In genomic region chr16:85054321-85054720, GRCh38 we compare ENCODE assay signal across 7 cellular contexts. TPM values are rescaled to one million over a fixed set of nuclear protein-coding genes. Genes with fewer than 3 reads are reported as not detected.
DNase-seq lines count a peak whose midpoint lies in the region; ATAC-seq and TF ChIP-seq lines count a peak whose summit lies in the region.
"Not testable (repeated sequence)": the region's sequence is repeated elsewhere in the genome, so short reads cannot be mapped to it uniquely, and the experiment has no call there.

No MANE protein-coding gene starts in this region.

- POLR2A ChIA-PET in CD8-positive, alpha-beta T cell (lab: Charles Lee), result interaction anchor here (1.5 to 5.3 kb wide), 3 partner anchors 27 to 43 kb away, joined by 7 to 37 read pairs (median 24); partner anchors contain the start of genes KIAA0513 and ZDHHC7
- POLR2A ChIA-PET in activated CD4-positive, alpha-beta T cell treated with anti-CD3 and anti-CD28 coated beads, Interleukin-2, amount 10 ng/mL, durations not matched to agents 7 days and 5 days (lab: Charles Lee), result not testable (repeated sequence)

- intact Hi-C loops in CD8-positive, alpha-beta T cell (cut with DNase I, micrococcal nuclease); sigmoid colon (cut with DNase I); transverse colon (cut with DNase I; ENCODE audit: low total_unique reads): not testable (repeated sequence)

- CTCF ChIA-PET in CD8-positive, alpha-beta T cell (lab: Charles Lee), result interaction anchor here (1.1 to 3.5 kb wide), 3 partner anchors 27 to 32 kb away, joined by 3 to 27 read pairs (median 13); partner anchors contain the start of gene KIAA0513
- CTCF ChIA-PET in activated CD4-positive, alpha-beta T cell treated with anti-CD3 and anti-CD28 coated beads, Interleukin-2, amount 10 ng/mL, durations not matched to agents 7 days and 5 days (lab: Charles Lee), result interaction anchor here (0.6 kb wide), 3 partner anchors 15 to 313 kb away, joined by 3 read pairs; no protein-coding TSS in a partner anchor

- not testable (repeated sequence) for H3K9me3 ChIP-seq in CD8-positive, alpha-beta T cell (ENCODE audit: low read length); cardiac muscle cell (ENCODE audit: low read depth); mucosa of rectum (ENCODE audit: control insufficient read depth in 2 of 2, low read length in 2 of 2); sigmoid colon; transverse colon

- peaks cover 66% of the 10 kb centered on the region for H3K4me1 Mint-ChIP-seq in CD8-positive, alpha-beta T cell (ENCODE audit: low read depth)
- peaks cover 58% of the 10 kb centered on the region for H3K4me1 Mint-ChIP-seq in activated CD4-positive, alpha-beta T cell treated with anti-CD3 and anti-CD28 coated beads, Interleukin-2, amount 10 ng/mL, durations not matched to agents 7 days and 5 days

- H3K36me3 Mint-ChIP-seq in CD8-positive, alpha-beta T cell, result not testable (repeated sequence)
- peaks cover 21% of the 10 kb centered on the region for H3K36me3 Mint-ChIP-seq in activated CD4-positive, alpha-beta T cell treated with anti-CD3 and anti-CD28 coated beads, Interleukin-2, amount 10 ng/mL, durations not matched to agents 7 days and 5 days (ENCODE audit: low read depth)

- not testable (repeated sequence) for ATAC-seq in CD8-positive, alpha-beta T cell

- DNase-seq in CD8-positive, alpha-beta T cell; activated CD4-positive, alpha-beta T cell treated with anti-CD3 and anti-CD28 coated beads, Interleukin-2, amount 10 ng/mL, durations not matched to agents 7 days and 5 days; cardiac muscle cell (ENCODE audit: low read depth in 1 of 2, low spot score in 1 of 2); sigmoid colon; transverse colon: not testable (repeated sequence)

- peak overlapping the region; percentile 94 for H3K27ac Mint-ChIP-seq in CD8-positive, alpha-beta T cell
- peak overlapping the region; percentile 99 for H3K27ac Mint-ChIP-seq in activated CD4-positive, alpha-beta T cell treated with anti-CD3 and anti-CD28 coated beads, Interleukin-2, amount 10 ng/mL, durations not matched to agents 7 days and 5 days

- not testable (repeated sequence) for H3K27me3 ChIP-seq in CD8-positive, alpha-beta T cell (ENCODE audit: insufficient read depth, low read length); cardiac muscle cell; mucosa of rectum (ENCODE audit: control insufficient read depth in 2 of 2, insufficient read depth in 2 of 2, low read length in 2 of 2); sigmoid colon; transverse colon

- peaks cover 42% of the 10 kb centered on the region for H3K4me1 ChIP-seq in CD8-positive, alpha-beta T cell (ENCODE audit: insufficient read depth, low read length)
- H3K4me1 ChIP-seq in cardiac muscle cell (ENCODE audit: low read depth) (peaks cover 38% of the 10 kb centered on the region), mucosa of rectum (ENCODE audit: control insufficient read depth in 2 of 2, insufficient read depth in 2 of 2, low read length in 2 of 2) (peaks cover 36 to 40% of the 10 kb centered on the region in 2 donors), sigmoid colon (peaks cover 0 to 42% (median 31%) of the 10 kb centered on the region in 4 donors), transverse colon (peaks cover 21 to 52% (median 43%) of the 10 kb centered on the region in 4 donors)

- not testable (repeated sequence) for TF ChIP-seq CTCF in CD8-positive, alpha-beta T cell (IDR thresholded peaks at IDR 0.05); cardiac muscle cell (IDR thresholded peaks at IDR 0.05; ENCODE audit: low read depth, low read length); sigmoid colon (IDR thresholded peaks at IDR 0.05); transverse colon (IDR thresholded peaks at IDR 0.05)

- H3K9ac ChIP-seq in mucosa of rectum (ENCODE audit: low read depth in 1 of 2, low read length in 2 of 2), result not testable (repeated sequence)

- not testable (repeated sequence) for H3K36me3 ChIP-seq in CD8-positive, alpha-beta T cell (ENCODE audit: insufficient read depth, low read length); cardiac muscle cell; mucosa of rectum (ENCODE audit: control insufficient read depth in 2 of 2, insufficient read depth in 2 of 2, low read length in 2 of 2); sigmoid colon; transverse colon

- H3K27ac ChIP-seq in CD8-positive, alpha-beta T cell (ENCODE audit: low read depth, low read length), result not testable (repeated sequence)
- H3K27ac ChIP-seq in angular gyrus (ENCODE audit: low read depth, low read length), result peak overlapping the region; percentile 26
- H3K27ac ChIP-seq in cardiac muscle cell, result peak overlapping the region; percentile 89
- peak overlapping the region; percentile 67 to 77 for H3K27ac ChIP-seq in mucosa of rectum (ENCODE audit: low read depth in 2 of 2, low read length in 2 of 2)
- H3K27ac ChIP-seq in sigmoid colon, result peak overlapping the region; percentile 76 to 84 (median 79)
- H3K27ac ChIP-seq in transverse colon, result peak overlapping the region; percentile 69 to 87 (median 82)

- not testable (repeated sequence) for TF ChIP-seq EP300 in sigmoid colon (IDR thresholded peaks at IDR 0.05); transverse colon (IDR thresholded peaks at IDR 0.05; ENCODE audit: low read depth)

- in situ Hi-C loops in transverse colon (cut with MboI; ENCODE audit: low pct_ligation_motif_present in 1 of 4, low pct_unique_long_range_greater_than_20kb in 1 of 4, low sequenced_read_pairs in 3 of 4), result not testable (repeated sequence)

- not testable (repeated sequence) for H3K4me3 ChIP-seq in CD8-positive, alpha-beta T cell (ENCODE audit: low read depth, low read length); cardiac muscle cell; mucosa of rectum (ENCODE audit: low read length in 2 of 2); sigmoid colon; transverse colon

- 95 to 98% methylated on average over 3 of the region's 3 CpGs for WGBS in sigmoid colon, 2 donors
- 81 to 94% methylated on average over 2 to 3 of the region's 3 CpGs for WGBS in transverse colon (ENCODE audit: low coverage in 1 of 2), 2 donors

- not testable (repeated sequence) for H3K9me3 Mint-ChIP-seq in CD8-positive, alpha-beta T cell; activated CD4-positive, alpha-beta T cell treated with anti-CD3 and anti-CD28 coated beads, Interleukin-2, amount 10 ng/mL, durations not matched to agents 7 days and 5 days

- H3K27me3 Mint-ChIP-seq in CD8-positive, alpha-beta T cell (ENCODE audit: low read depth); activated CD4-positive, alpha-beta T cell treated with anti-CD3 and anti-CD28 coated beads, Interleukin-2, amount 10 ng/mL, durations not matched to agents 7 days and 5 days: not testable (repeated sequence)

- TF ChIP-seq POLR2A in sigmoid colon (IDR thresholded peaks at IDR 0.05); transverse colon (IDR thresholded peaks at IDR 0.05): not testable (repeated sequence)

- H3K4me3 Mint-ChIP-seq in CD8-positive, alpha-beta T cell; activated CD4-positive, alpha-beta T cell treated with anti-CD3 and anti-CD28 coated beads, Interleukin-2, amount 10 ng/mL, durations not matched to agents 7 days and 5 days: not testable (repeated sequence)

RNA-seq across cellular contexts. Expression of gene KIAA0513, which starts 26.7 kb away (rescaled TPM):
- 10 to 100 TPM in 1 of 2 experiments, 1 to 10 TPM in 1; 9.7 to 10.3 TPM for total RNA-seq in CD8-positive, alpha-beta T cell
- 10 to 100 TPM; 13.6 to 14.8 TPM for total RNA-seq in activated CD4-positive, alpha-beta T cell treated with anti-CD3 and anti-CD28 coated beads, Interleukin-2, amount 10 ng/mL, durations not matched to agents 7 days and 5 days
- total RNA-seq in cardiac muscle cell, result 23.4 and 24.6 TPM in 2 replicates
- polyA plus RNA-seq in cardiac muscle cell, result 12.8 and 29.1 TPM in 2 replicates
- 10 to 100 TPM; 18.6 to 40.2 (median 26.4) TPM for total RNA-seq in sigmoid colon
- polyA plus RNA-seq in sigmoid colon, result 10 to 100 TPM in 2 of 3 donors, 1 to 10 TPM in 1; 8.4 to 14.8 (median 10.6) TPM
- 10 to 100 TPM; 18.5 to 41.3 (median 34.5) TPM for total RNA-seq in transverse colon

RNA-seq across cellular contexts. Expression of gene ZDHHC7, which starts 43.0 kb away (rescaled TPM):
- 10 to 100 TPM; 85.4 to 92.1 TPM for total RNA-seq in CD8-positive, alpha-beta T cell
- total RNA-seq in activated CD4-positive, alpha-beta T cell treated with anti-CD3 and anti-CD28 coated beads, Interleukin-2, amount 10 ng/mL, durations not matched to agents 7 days and 5 days, result 10 to 100 TPM; 30.7 to 33.9 TPM
- total RNA-seq in cardiac muscle cell, result 65.0 and 70.1 TPM in 2 replicates
- polyA plus RNA-seq in cardiac muscle cell, result 57.8 and 71.6 TPM in 2 replicates
- total RNA-seq in sigmoid colon, result 10 to 100 TPM; 56.2 to 69.5 (median 63.7) TPM
- polyA plus RNA-seq in sigmoid colon, result 10 to 100 TPM; 20.8 to 40.1 (median 22.2) TPM
- 100 to 1,000 TPM; 100 to 940 (median 120) TPM for total RNA-seq in transverse colon

RNA-seq across cellular contexts. Expression of gene CIBAR2, which starts 58.0 kb away (rescaled TPM):
- total RNA-seq in CD8-positive, alpha-beta T cell, result not detected
- not detected for total RNA-seq in activated CD4-positive, alpha-beta T cell treated with anti-CD3 and anti-CD28 coated beads, Interleukin-2, amount 10 ng/mL, durations not matched to agents 7 days and 5 days
- total RNA-seq in cardiac muscle cell (not detected in 2 replicates), sigmoid colon (not detected), transverse colon (under 1 TPM in 1 of 4 donors, not detected in 3; 0.79 TPM)
- polyA plus RNA-seq in cardiac muscle cell (not detected in 2 replicates), sigmoid colon (not detected)
